Comparison of ENCODE assay signal across 16 cellular contexts in the genomic region with DNA sequence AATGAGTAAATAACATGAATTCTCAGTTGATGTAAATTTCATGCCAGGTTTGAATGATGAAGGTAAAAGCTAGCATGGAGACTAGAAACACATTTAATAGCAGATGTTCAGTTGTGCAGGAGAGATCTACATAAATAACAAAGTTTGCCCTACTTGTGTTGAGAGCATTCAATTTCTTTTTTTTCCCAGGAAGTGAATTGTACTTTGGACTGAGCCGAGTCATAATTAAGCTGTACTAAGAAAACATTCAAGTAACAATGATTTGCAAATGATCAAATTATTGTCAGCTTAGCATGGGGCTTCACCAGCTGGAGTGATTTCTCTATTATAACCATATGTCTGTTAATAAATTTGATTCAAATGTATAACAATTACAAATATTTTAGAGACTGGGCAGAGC.
"Had no signal": no experiment of that assay in that cellular context is flagged by ENCODE, and none has a peak within 500 bp of the region (broad histone marks: within the 10 kb centered on the region; RNA-seq: fewer than 3 reads in every experiment).

No MANE protein-coding gene starts in this region.

- H3K4me3 ChIP-seq: body of pancreas, pancreas, suprapubic skin, vagina had no signal

- DNase-seq: activated CD4-positive, alpha-beta memory T cell treated with anti-CD3 and anti-CD28 coated beads, Interleukin-2, amount 10 ng/mL, durations not matched to agents 7 days and 5 days; activated CD4-positive, alpha-beta T cell treated with anti-CD3 and anti-CD28 coated beads for 48 hours; activated CD4-positive, CD25-positive, alpha-beta regulatory T cell; activated CD8-positive, alpha-beta memory T cell treated with anti-CD3 and anti-CD28 coated beads, Interleukin-2, amount 10 ng/mL, durations not matched to agents 7 days and 5 days; activated naive CD4-positive, alpha-beta T cell treated with anti-CD3 and anti-CD28 coated beads for 36 hours; body of pancreas; effector memory CD8-positive, alpha-beta T cell; immature natural killer cell; mesenchymal stem cell; naive thymus-derived CD8-positive, alpha-beta T cell; pancreas; stimulated activated CD4-positive, alpha-beta T cell treated with anti-CD3 and anti-CD28 coated beads, Interleukin-2, amount 100 ng/mL, for 24 hours; T1000; trophoblast cell had no signal

- H3K9me3 ChIP-seq: body of pancreas, pancreas, suprapubic skin, vagina had no signal

- ATAC-seq: activated CD8-positive, alpha-beta memory T cell treated with anti-CD3 and anti-CD28 coated beads, Interleukin-2, amount 10 ng/mL, durations not matched to agents 7 days and 5 days; body of pancreas; effector memory CD8-positive, alpha-beta T cell; naive thymus-derived CD8-positive, alpha-beta T cell; pancreas had no signal

- H3K27ac ChIP-seq: body of pancreas, pancreas, suprapubic skin, vagina had no signal

- H3K27me3 ChIP-seq: body of pancreas, pancreas, suprapubic skin, vagina had no signal

- H3K4me1 ChIP-seq: body of pancreas, pancreas had no signal

- H3K36me3 ChIP-seq: pancreas, suprapubic skin, vagina had no signal

- FAIRE-seq: pancreas had no signal
